In the genomic region with DNA sequence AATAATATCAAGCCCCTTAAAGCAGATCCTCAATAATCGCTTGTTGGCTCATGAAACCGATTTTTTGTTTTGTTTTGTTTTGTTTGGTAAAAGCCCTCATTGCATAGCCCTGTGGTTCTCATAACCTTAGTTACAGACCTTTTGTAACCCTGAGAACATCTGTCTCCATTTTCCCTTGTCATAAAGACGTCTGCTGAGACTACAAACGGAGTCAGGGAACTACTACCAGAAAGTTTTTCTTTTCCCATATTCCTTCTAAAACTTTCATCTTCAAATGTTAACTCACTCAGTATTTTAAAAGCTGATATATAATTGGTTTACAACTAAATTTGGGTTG, we compare ENCODE assay signal across 8 cellular contexts. TPM values are rescaled to one million over a fixed set of nuclear protein-coding genes. Genes with fewer than 3 reads are reported as not detected.
A peak's percentile ranks its signal among the peaks of the same experiment; 100 is the strongest.
DNase-seq lines count a peak whose midpoint lies in the region; ATAC-seq and TF ChIP-seq lines count a peak whose summit lies in the region.
"Had no signal": no experiment of that assay in that cellular context is flagged by ENCODE, and none has a peak within 500 bp of the region (broad histone marks: within the 10 kb centered on the region; RNA-seq: fewer than 3 reads in every experiment).

No MANE protein-coding gene starts in this region.

- H3K4me3 ChIP-seq in GM12865 (ENCODE audit: low read depth, low read length) (peak overlapping the region; percentile 80; the same call in 1 of the 2 replicates), prostate gland (no peak overlapping the region)

- H3K36me3 ChIP-seq in prostate gland = no peaks in the 10 kb centered on the region
- H3K36me3 ChIP-seq: colonic mucosa had no signal

- no peak for TF ChIP-seq CTCF in GM12865 (IDR thresholded peaks at IDR 0.05; ENCODE audit: insufficient read depth, low read depth, low read length, missing control alignments)
- no peak for TF ChIP-seq CTCF in prostate gland (IDR thresholded peaks at IDR 0.05)

- no peak for TF ChIP-seq POLR2A in prostate gland (IDR thresholded peaks at IDR 0.05)

- peaks cover 9% of the 10 kb centered on the region for H3K4me1 ChIP-seq in prostate gland (replicated peaks)

- no peaks in the 10 kb centered on the region for H3K9me3 ChIP-seq in prostate gland
- H3K9me3 ChIP-seq: colonic mucosa had no signal

- ATAC-seq in GM18870 (IDR thresholded peaks at IDR 0.05; ENCODE audit: unreplicated experiment) (no peak), Right ventricle myocardium inferior (no peak)

- intact Hi-C loops in prostate gland (cut with DNase I) = loop anchor here (2.0 kb wide), 1 partner anchor 59 kb away; a partner anchor contains a TSS
- intact Hi-C loops in Right ventricle myocardium inferior (cut with DNase I) = loop anchor here (5.0 to 10.0 kb wide), 3 partner anchors 36 to 347 kb away; a partner anchor contains a TSS

- WGBS in prostate gland = 58% methylated on average over 4 of the region's 4 CpGs

- DNase-seq in GM12865 (ENCODE audit: low read depth) (no peak), NCI-H82 (lab: John Stamatoyannopoulos, UW) (peak; percentile 23), prostate gland (ENCODE audit: low spot score) (no peak), ureter (ENCODE audit: low spot score) (no peak), Right ventricle myocardium inferior (ENCODE audit: missing footprints) (no peak)
- DNase-seq: colonic mucosa had no signal

- H3K27ac ChIP-seq in cingulate gyrus (ENCODE audit: low read depth, low read length) (peak overlapping the region; percentile 88), prostate gland (peak overlapping the region; percentile 41 to 50)

- H3K27me3 ChIP-seq in prostate gland (replicated peaks; ENCODE audit: insufficient read depth) = no peaks in the 10 kb centered on the region
- H3K27me3 ChIP-seq: colonic mucosa had no signal

RNA-seq across cellular contexts. Expression of a gene that starts 1.3 kb away (rescaled TPM):
- 10 to 100 TPM; 22.5 to 25.1 TPM for total RNA-seq in prostate gland
- total RNA-seq in ureter = 136 TPM
- 54.5 TPM for total RNA-seq in Right ventricle myocardium inferior

RNA-seq across cellular contexts. Expression of a gene that starts 43.8 kb away (rescaled TPM):
- total RNA-seq in prostate gland (1 to 10 TPM in 1 of 2 donors, not detected in 1; 1.4 TPM), ureter (not detected), Right ventricle myocardium inferior (0.11 TPM)

RNA-seq across cellular contexts. Expression of a gene that starts 59.5 kb away (rescaled TPM):
- 10 to 100 TPM; 44.8 to 45.2 TPM for total RNA-seq in prostate gland
- total RNA-seq in ureter = 16.2 TPM
- 6.5 TPM for total RNA-seq in Right ventricle myocardium inferior
